22 cellular contexts compared by ENCODE assay signal in the genomic region with DNA sequence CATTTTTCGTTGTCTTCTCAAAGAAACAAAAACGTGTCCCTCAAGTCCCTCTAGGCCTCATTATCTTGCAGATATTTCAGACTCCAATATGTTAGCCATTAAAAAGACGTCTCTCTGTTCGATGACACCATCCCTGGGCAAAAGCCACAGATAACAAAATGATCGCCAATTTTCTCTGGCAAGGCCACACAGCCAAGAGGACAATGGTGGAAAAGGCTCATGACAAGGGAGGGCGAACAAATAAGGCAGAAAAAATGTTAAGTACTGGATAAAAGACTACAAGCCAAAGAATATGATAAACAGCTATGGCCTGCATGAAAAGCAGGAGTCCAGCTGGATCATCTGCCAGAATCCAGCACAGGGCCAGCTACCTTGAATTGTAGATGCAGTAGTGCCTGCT.
"Had no signal": no experiment of that assay in that cellular context is flagged by ENCODE, and none has a peak within 500 bp of the region (broad histone marks: within the 10 kb centered on the region; RNA-seq: fewer than 3 reads in every experiment).

No MANE protein-coding gene starts in this region.

- H3K27me3 Mint-ChIP-seq: stimulated activated naive CD8-positive, alpha-beta T cell treated with anti-CD3 and anti-CD28 coated beads, Interleukin-15, Interleukin-2, amounts not matched to agents 100 ng/mL and 50 ng/mL, for 24 hours had no signal

- FAIRE-seq: islet of Langerhans had no signal

- DNase-seq: activated CD4-positive, CD25-positive, alpha-beta regulatory T cell treated with anti-CD3 and anti-CD28 coated beads, Interleukin-2, amount 50 U/mL, for 72 hours; activated CD8-positive, alpha-beta memory T cell treated with anti-CD3 and anti-CD28 coated beads for 24 hours; activated CD8-positive, alpha-beta memory T cell treated with anti-CD3 and anti-CD28 coated beads, Interleukin-2, amount 50 U/mL, for 48 hours; activated effector memory CD4-positive, alpha-beta T cell treated with anti-CD3 and anti-CD28 coated beads, Interleukin-2, amount 50 U/mL, for 16 hours; activated naive CD4-positive, alpha-beta T cell treated with anti-CD3 and anti-CD28 coated beads, Interleukin-2, amount 50 U/mL, for 16 hours; activated T-cell treated with anti-CD3 and anti-CD28 coated beads, Interleukin-2, amount 50 U/mL, for 72 hours; cerebellar nuclear complex; effector CD8-positive, alpha-beta T cell; left colon; mammary epithelial cell; midbrain; stimulated activated CD4-positive, alpha-beta T cell treated with anti-CD3 and anti-CD28 coated beads, Interleukin-2, amount 100 ng/mL, for 48 hours; SW 1271; T-helper 2 cell; testis; upper lobe of right lung had no signal

- H3K36me3 ChIP-seq: ascending aorta, upper lobe of right lung had no signal

- H3K27ac ChIP-seq: ascending aorta, testis, upper lobe of right lung, VCaP had no signal

- ATAC-seq: activated T-cell treated with anti-CD3 and anti-CD28 coated beads, Interleukin-2, amount 50 U/mL, for 72 hours; esophagus mucosa; left colon; upper lobe of right lung had no signal

- H3K27ac Mint-ChIP-seq: activated T-cell treated with anti-CD3 and anti-CD28 coated beads, Interleukin-2, amount 50 U/mL, for 72 hours; nephron; stimulated activated naive CD8-positive, alpha-beta T cell treated with anti-CD3 and anti-CD28 coated beads, Interleukin-15, Interleukin-2, amounts not matched to agents 100 ng/mL and 50 ng/mL, for 24 hours had no signal

- H3K9me3 Mint-ChIP-seq: nephron; stimulated activated naive CD8-positive, alpha-beta T cell treated with anti-CD3 and anti-CD28 coated beads, Interleukin-15, Interleukin-2, amounts not matched to agents 100 ng/mL and 50 ng/mL, for 24 hours had no signal

- H3K4me3 ChIP-seq: ascending aorta, testis, upper lobe of right lung had no signal

- H3K4me1 ChIP-seq: ascending aorta, testis, upper lobe of right lung had no signal

- H3K4me1 Mint-ChIP-seq: nephron had no signal

- H3K27me3 ChIP-seq: ascending aorta, testis, upper lobe of right lung had no signal

- H3K4me3 Mint-ChIP-seq: activated T-cell treated with anti-CD3 and anti-CD28 coated beads, Interleukin-2, amount 50 U/mL, for 72 hours; nephron; stimulated activated naive CD8-positive, alpha-beta T cell treated with anti-CD3 and anti-CD28 coated beads, Interleukin-15, Interleukin-2, amounts not matched to agents 100 ng/mL and 50 ng/mL, for 24 hours had no signal

- H3K9me3 ChIP-seq: ascending aorta, testis, upper lobe of right lung had no signal
